ENCODE assay signal across 8 cellular contexts in the genomic region with DNA sequence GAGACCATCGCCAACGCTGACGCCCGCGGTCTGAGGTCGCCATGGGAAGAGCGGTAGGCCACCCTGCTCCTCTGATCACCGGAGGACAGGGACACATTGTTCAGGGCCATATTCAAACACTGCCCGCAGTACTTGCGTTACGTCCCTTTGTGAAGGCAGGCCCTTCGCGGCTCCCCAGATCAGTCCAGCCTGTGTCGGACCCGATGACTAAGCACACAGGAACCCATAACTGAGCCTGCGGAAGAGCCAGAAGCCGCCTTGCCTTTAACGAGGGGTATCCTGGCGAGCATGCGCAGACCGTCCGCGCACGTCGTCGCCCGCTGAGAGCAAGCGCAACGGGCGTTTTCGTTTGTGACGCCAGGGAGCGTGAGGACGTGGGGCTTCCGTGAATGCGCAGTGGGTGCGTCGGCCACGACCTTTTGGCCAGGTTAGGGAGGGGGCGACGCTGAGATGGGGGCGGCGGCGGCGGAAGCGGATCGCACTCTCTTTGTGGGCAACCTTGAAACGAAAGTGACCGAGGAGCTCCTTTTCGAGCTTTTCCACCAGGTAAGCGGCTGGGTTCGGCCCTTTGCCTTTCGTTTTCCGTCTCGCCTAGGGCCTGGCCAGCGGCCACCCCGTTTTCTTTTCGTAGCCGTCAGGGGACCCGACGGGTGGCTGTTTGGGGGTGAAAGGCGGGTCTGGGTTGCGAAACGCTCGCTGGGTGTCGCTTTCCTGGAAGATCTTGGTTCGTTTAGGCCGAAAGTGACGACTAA. TPM values are rescaled to one million over a fixed set of nuclear protein-coding genes. Genes with fewer than 3 reads are reported as not detected.
A peak's percentile ranks its signal among the peaks of the same experiment; 100 is the strongest.
DNase-seq lines count a peak whose midpoint lies in the region; ATAC-seq and TF ChIP-seq lines count a peak whose summit lies in the region.

A gene with protein sequence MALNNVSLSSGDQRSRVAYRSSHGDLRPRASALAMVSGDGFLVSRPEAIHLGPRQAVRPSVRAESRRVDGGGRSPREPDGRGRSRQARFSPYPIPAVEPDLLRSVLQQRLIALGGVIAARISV (minus strand): TSS at position 290 of the 752 bp plus-strand sequence. CDS start 180 bp downstream, at position 110.
A gene with protein sequence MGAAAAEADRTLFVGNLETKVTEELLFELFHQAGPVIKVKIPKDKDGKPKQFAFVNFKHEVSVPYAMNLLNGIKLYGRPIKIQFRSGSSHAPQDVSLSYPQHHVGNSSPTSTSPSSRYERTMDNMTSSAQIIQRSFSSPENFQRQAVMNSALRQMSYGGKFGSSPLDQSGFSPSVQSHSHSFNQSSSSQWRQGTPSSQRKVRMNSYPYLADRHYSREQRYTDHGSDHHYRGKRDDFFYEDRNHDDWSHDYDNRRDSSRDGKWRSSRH (plus strand): TSS at position 445 of the 752 bp plus-strand sequence. CDS start 6 bp downstream, at position 451.

- TF ChIP-seq CTCF in WTC11 (IDR thresholded peaks at IDR 0.05), result no peak
- peak in 6 of 11 experiments; percentile 13 to 40 (median 35) for TF ChIP-seq CTCF in spleen (IDR thresholded peaks at IDR 0.05 in 8 of 11, conservative IDR thresholded peaks at IDR 0.05 in 3 of 11)

- H3K36me3 ChIP-seq in spleen, result peaks cover 0 to 30% (median 7%) of the 10 kb centered on the region in 6 donors

- H3K27ac Mint-ChIP-seq in WTC11, result peak within 1 kb of the TSS; percentile 99

- H3K9me3 ChIP-seq in spleen, result no peaks in the 10 kb centered on the region

- ATAC-seq in GM18873 (IDR thresholded peaks at IDR 0.05; ENCODE audit: low FRiP score, unreplicated experiment) (peak; percentile 92), HG03139 (IDR thresholded peaks at IDR 0.05; ENCODE audit: unreplicated experiment) (peak; percentile 91), WTC11 (peak; percentile 81)

- CTCF ChIA-PET in WTC11 (lab: Charles Lee), result interaction anchor here (0.8 kb wide), 1 partner anchor 34 kb away, joined by 3 read pairs; no protein-coding TSS in a partner anchor

- H3K4me3 Mint-ChIP-seq in WTC11, result peak within 1 kb of the TSS; percentile 90

- no peaks in the 10 kb centered on the region for H3K9me3 Mint-ChIP-seq in WTC11

- H3K4me3 ChIP-seq in spleen, result peak within 1 kb of the TSS; percentile 45 to 77 (median 56)

- intact Hi-C loops in spleen (cut with DNase I; ENCODE audit: low total_unique reads), result no loop called here

- H3K4me1 Mint-ChIP-seq in WTC11, result peaks cover 48% of the 10 kb centered on the region

- 0% methylated on average over 20 to 69 of the region's 69 CpGs for WGBS in spleen, 5 donors

- peak; percentile 98 for DNase-seq in AG08395 (ENCODE audit: low spot score)
- peak; percentile 95 for DNase-seq in NCI-H2227 (lab: John Stamatoyannopoulos, UW; ENCODE audit: unreplicated experiment)
- peak; percentile 94 for DNase-seq in WTC11 (ENCODE audit: low spot score)
- peak; percentile 50 to 96 (median 92) for DNase-seq in caudate nucleus (lab: John Stamatoyannopoulos, UW)
- DNase-seq in inferior parietal cortex (ENCODE audit: extremely low spot score), result peak; percentile 99
- DNase-seq in spleen, result peak; percentile 99

- peaks cover 26% of the 10 kb centered on the region for H3K36me3 Mint-ChIP-seq in WTC11

- H3K27me3 ChIP-seq in spleen (replicated peaks in 1 of 7), result no peaks in the 10 kb centered on the region

- POLR2A ChIA-PET in WTC11 (lab: Charles Lee), result interaction anchor here (1.0 to 1.8 kb wide), 2 partner anchors 30 to 39 kb away, joined by 3 to 6 read pairs; a partner anchor contains a TSS

- H3K27me3 Mint-ChIP-seq in WTC11 (ENCODE audit: low read depth), result no peaks in the 10 kb centered on the region

- H3K4me1 ChIP-seq in spleen, result peaks cover 0 to 76% (median 66%) of the 10 kb centered on the region in 6 donors

- peak within 1 kb of the TSS; percentile 96 for H3K27ac ChIP-seq in caudate nucleus (ENCODE audit: low read depth, low read length)
- H3K27ac ChIP-seq in spleen, result peak within 1 kb of the TSS; percentile 94 to 99 (median 98)

- TF ChIP-seq POLR2A in spleen (IDR thresholded peaks at IDR 0.05), result peak; percentile 4 to 98 (median 93)

TF ChIP-seq in WTC11, 78 proteins besides CTCF, POLR2A, EP300 and RAD21 (continues in another document):
- TF ChIP-seq, protein P1, sequence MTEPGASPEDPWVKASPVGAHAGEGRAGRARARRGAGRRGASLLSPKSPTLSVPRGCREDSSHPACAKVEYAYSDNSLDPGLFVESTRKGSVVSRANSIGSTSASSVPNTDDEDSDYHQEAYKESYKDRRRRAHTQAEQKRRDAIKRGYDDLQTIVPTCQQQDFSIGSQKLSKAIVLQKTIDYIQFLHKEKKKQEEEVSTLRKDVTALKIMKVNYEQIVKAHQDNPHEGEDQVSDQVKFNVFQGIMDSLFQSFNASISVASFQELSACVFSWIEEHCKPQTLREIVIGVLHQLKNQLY (CRISPR knock-in tag; IDR thresholded peaks at IDR 0.05), result 0 out of 2 replicates have a peak, but pooled peaks have one; percentile 38
- TF ChIP-seq, protein P2, sequence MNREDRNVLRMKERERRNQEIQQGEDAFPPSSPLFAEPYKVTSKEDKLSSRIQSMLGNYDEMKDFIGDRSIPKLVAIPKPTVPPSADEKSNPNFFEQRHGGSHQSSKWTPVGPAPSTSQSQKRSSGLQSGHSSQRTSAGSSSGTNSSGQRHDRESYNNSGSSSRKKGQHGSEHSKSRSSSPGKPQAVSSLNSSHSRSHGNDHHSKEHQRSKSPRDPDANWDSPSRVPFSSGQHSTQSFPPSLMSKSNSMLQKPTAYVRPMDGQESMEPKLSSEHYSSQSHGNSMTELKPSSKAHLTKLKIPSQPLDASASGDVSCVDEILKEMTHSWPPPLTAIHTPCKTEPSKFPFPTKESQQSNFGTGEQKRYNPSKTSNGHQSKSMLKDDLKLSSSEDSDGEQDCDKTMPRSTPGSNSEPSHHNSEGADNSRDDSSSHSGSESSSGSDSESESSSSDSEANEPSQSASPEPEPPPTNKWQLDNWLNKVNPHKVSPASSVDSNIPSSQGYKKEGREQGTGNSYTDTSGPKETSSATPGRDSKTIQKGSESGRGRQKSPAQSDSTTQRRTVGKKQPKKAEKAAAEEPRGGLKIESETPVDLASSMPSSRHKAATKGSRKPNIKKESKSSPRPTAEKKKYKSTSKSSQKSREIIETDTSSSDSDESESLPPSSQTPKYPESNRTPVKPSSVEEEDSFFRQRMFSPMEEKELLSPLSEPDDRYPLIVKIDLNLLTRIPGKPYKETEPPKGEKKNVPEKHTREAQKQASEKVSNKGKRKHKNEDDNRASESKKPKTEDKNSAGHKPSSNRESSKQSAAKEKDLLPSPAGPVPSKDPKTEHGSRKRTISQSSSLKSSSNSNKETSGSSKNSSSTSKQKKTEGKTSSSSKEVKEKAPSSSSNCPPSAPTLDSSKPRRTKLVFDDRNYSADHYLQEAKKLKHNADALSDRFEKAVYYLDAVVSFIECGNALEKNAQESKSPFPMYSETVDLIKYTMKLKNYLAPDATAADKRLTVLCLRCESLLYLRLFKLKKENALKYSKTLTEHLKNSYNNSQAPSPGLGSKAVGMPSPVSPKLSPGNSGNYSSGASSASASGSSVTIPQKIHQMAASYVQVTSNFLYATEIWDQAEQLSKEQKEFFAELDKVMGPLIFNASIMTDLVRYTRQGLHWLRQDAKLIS (CRISPR knock-in tag; IDR thresholded peaks at IDR 0.05; ENCODE audit: borderline replicate concordance), result no peak; the same call in 1 of the 2 replicates
- TF ChIP-seq EMX1 (CRISPR knock-in tag; IDR thresholded peaks at IDR 0.05) (no peak), ZBTB21 (CRISPR knock-in tag; IDR thresholded peaks at IDR 0.05; ENCODE audit: borderline replicate concordance) (peak; percentile 86; the same call in 1 of the 2 replicates), TP53 (CRISPR knock-in tag; IDR thresholded peaks at IDR 0.05) (no peak), JUN (CRISPR knock-in tag; IDR thresholded peaks at IDR 0.05) (0 out of 2 replicates have a peak, but pooled peaks have one; percentile 61), GABPB1 (CRISPR knock-in tag; IDR thresholded peaks at IDR 0.05) (peak; percentile 37), ZNF416 (CRISPR knock-in tag; IDR thresholded peaks at IDR 0.05) (no peak; the same call in 1 of the 2 replicates), PRRX2 (CRISPR knock-in tag; IDR thresholded peaks at IDR 0.05) (no peak), ESRRA (CRISPR knock-in tag; IDR thresholded peaks at IDR 0.05; ENCODE audit: borderline replicate concordance) (0 out of 2 replicates have a peak, but pooled peaks have one; percentile 26), NFYB (CRISPR knock-in tag; conservative IDR thresholded peaks at IDR 0.05; ENCODE audit: low read depth) (no peak), TCF7 (CRISPR knock-in tag; IDR thresholded peaks at IDR 0.05; ENCODE audit: low read depth) (no peak), SMAD3 (CRISPR knock-in tag; IDR thresholded peaks at IDR 0.05; ENCODE audit: borderline replicate concordance) (peak; percentile 73; the same call in 1 of the 2 replicates)
- TF ChIP-seq, protein P3, sequence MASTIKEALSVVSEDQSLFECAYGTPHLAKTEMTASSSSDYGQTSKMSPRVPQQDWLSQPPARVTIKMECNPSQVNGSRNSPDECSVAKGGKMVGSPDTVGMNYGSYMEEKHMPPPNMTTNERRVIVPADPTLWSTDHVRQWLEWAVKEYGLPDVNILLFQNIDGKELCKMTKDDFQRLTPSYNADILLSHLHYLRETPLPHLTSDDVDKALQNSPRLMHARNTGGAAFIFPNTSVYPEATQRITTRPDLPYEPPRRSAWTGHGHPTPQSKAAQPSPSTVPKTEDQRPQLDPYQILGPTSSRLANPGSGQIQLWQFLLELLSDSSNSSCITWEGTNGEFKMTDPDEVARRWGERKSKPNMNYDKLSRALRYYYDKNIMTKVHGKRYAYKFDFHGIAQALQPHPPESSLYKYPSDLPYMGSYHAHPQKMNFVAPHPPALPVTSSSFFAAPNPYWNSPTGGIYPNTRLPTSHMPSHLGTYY (CRISPR knock-in tag; IDR thresholded peaks at IDR 0.05), result no peak
- TF ChIP-seq, protein P4, sequence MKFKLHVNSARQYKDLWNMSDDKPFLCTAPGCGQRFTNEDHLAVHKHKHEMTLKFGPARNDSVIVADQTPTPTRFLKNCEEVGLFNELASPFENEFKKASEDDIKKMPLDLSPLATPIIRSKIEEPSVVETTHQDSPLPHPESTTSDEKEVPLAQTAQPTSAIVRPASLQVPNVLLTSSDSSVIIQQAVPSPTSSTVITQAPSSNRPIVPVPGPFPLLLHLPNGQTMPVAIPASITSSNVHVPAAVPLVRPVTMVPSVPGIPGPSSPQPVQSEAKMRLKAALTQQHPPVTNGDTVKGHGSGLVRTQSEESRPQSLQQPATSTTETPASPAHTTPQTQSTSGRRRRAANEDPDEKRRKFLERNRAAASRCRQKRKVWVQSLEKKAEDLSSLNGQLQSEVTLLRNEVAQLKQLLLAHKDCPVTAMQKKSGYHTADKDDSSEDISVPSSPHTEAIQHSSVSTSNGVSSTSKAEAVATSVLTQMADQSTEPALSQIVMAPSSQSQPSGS (CRISPR knock-in tag; IDR thresholded peaks at IDR 0.05; ENCODE audit: borderline replicate concordance, low read depth), result no peak

RNA-seq across cellular contexts. Expression of the first gene that starts in this region (rescaled TPM):
- total RNA-seq in WTC11 (2021) (5.9 to 7.4 TPM (median 7.3 TPM) in 3 replicates), spleen (10 to 100 TPM in 4 of 7 donors, 1 to 10 TPM in 3; 6.9 to 13.9 (median 10.4) TPM)
- 10 to 100 TPM; 12.1 to 15.2 (median 14.4) TPM for polyA plus RNA-seq in spleen

RNA-seq across cellular contexts. Expression of the second gene that starts in this region (rescaled TPM):
- total RNA-seq in WTC11 (2021) (36.3 to 42.1 TPM (median 38.1 TPM) in 3 replicates), spleen (10 to 100 TPM; 20.8 to 35.3 (median 25.9) TPM)
- polyA plus RNA-seq in spleen, result 10 to 100 TPM in 2 of 3 donors, 1 to 10 TPM in 1; 8.0 to 15.3 (median 10.6) TPM

Comparison
In these comparisons a context has a peak if more than half of its experiments do, and no peak if none do; other contexts are left out.
1. Peak in every context shown above with its lines: DNase-seq, ATAC-seq, H3K4me3 ChIP-seq and H3K27ac ChIP-seq.